ENCODE assay signal across 10 cellular contexts in the genomic region with DNA sequence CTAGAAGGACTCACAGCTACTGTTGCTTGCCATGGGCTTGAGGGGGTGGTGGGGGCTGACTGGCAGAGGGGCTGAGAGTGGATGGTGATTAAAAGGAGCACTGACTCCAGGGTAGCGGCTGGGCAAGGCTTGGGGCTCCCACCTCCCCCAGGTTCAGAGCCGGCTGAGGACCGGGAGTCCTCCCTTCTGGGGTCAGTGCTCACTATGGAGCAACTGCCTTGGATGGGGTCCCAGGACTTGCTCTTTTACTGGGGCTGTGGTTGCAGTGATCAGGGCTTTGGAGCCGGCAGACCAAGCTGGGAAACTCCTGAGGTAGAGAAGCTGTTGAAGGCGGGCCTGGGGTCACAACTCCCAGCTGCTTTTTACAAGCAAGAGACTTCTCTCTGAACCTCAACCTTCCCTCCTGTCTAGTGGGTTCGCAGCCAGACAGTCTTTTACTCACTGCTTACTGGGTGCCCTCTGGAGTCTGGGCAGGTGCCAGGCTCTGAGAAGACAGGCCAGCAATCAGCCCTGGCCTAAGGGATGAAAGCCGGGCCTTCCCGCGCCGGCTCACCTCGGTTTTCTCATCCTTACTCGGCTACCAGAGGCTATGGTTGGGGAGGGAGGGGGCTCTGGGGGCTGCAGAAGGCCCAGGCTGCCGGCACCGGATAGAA. TPM values are rescaled to one million over a fixed set of nuclear protein-coding genes. Genes with fewer than 3 reads are reported as not detected.
DNase-seq lines count a peak whose midpoint lies in the region; ATAC-seq and TF ChIP-seq lines count a peak whose summit lies in the region.
"Had no signal": no experiment of that assay in that cellular context is flagged by ENCODE, and none has a peak within 500 bp of the region (broad histone marks: within the 10 kb centered on the region; RNA-seq: fewer than 3 reads in every experiment).

No MANE protein-coding gene starts in this region.

- H2AK5ac ChIP-seq in H9 (ENCODE audit: insufficient read length, low read length): no peak overlapping the region

- no peak overlapping the region for H3K4ac ChIP-seq in H9 (ENCODE audit: low read depth, low read length)

- H3K4me1 ChIP-seq in H9 (ENCODE audit: insufficient read depth, low read length) (peaks cover 13% of the 10 kb centered on the region; the same call in 1 of the 2 replicates), adrenal gland (replicated peaks in 1 of 2) (peaks cover 36 to 41% of the 10 kb centered on the region in 2 donors), liver (ENCODE audit: control insufficient read depth in 4 of 4, insufficient read depth in 4 of 4, low read length in 3 of 4) (peaks cover 14 to 58% (median 42%) of the 10 kb centered on the region in 4 donors)

- no peaks in the 10 kb centered on the region for H4K20me1 ChIP-seq in H9 (ENCODE audit: control insufficient read depth, insufficient read depth, insufficient read length)

- H3K27ac ChIP-seq in H9 (ENCODE audit: insufficient read length, low read depth, low read length) (no peak overlapping the region), adrenal gland (peak overlapping the region in 2 of 5 donors; percentile 79 to 98), liver (ENCODE audit: low read depth in 1 of 2, low read length in 2 of 2) (peak overlapping the region; percentile 43 to 79)

- no peak overlapping the region for H2BK15ac ChIP-seq in H9 (ENCODE audit: low read depth, low read length)

- intact Hi-C loops in adrenal gland (cut with DNase I): no loop called here
- intact Hi-C loops in activated CD4-positive, alpha-beta memory T cell treated with anti-CD3 and anti-CD28 coated beads for 36 hours (cut with micrococcal nuclease): no loop called here

- DNase-seq in H9 (no peak), adrenal gland (peak in 6 of 7 donors; percentile 47 to 67 (median 57)), AG08395 (ENCODE audit: low spot score) (no peak), NCI-H510A treated with DMSO at 0.1 percent for 48 hours (lab: John Stamatoyannopoulos, UW) (no peak), kidney glomerular epithelial cell (lab: John Stamatoyannopoulos, UW) (no peak)
- DNase-seq in stimulated activated effector memory CD8-positive, alpha-beta T cell treated with anti-CD3 and anti-CD28 coated beads, Interleukin-12 subunit alpha, Interleukin-12 subunit beta, amount 100 ng/mL, for 72 hours (ENCODE audit: low spot score in 2 of 2): no peak
- no peak for DNase-seq in activated CD4-positive, alpha-beta memory T cell treated with anti-CD3 and anti-CD28 coated beads for 36 hours
- DNase-seq: amniotic stem cell, OCI-M1 had no signal

- peak overlapping the region; percentile 33 for H3K4me2 ChIP-seq in H9 (ENCODE audit: insufficient read depth, insufficient read length, low read length)

- ATAC-seq in stimulated activated effector memory CD8-positive, alpha-beta T cell treated with anti-CD3 and anti-CD28 coated beads, Interleukin-12 subunit alpha, Interleukin-12 subunit beta, amount 100 ng/mL, for 72 hours: no peak

- no peak overlapping the region for H2BK20ac ChIP-seq in H9 (ENCODE audit: low read depth, low read length, poor library complexity, severe bottlenecking)

- H4K8ac ChIP-seq in H9 (replicated peaks; ENCODE audit: insufficient read length, low read depth, low read length): no peak overlapping the region

- H3K4me3 ChIP-seq in adrenal gland (peak overlapping the region in 2 of 4 donors; percentile 51 to 73), liver (ENCODE audit: low read depth in 1 of 3, low read length in 3 of 3) (peak overlapping the region in 1 of 3 donors; percentile 76)

- peaks cover 17% of the 10 kb centered on the region for H3K23me2 ChIP-seq in H9 (ENCODE audit: insufficient read length, low read depth, low read length, poor library complexity, severe bottlenecking)

- H3K9ac ChIP-seq in H9 (ENCODE audit: extremely low read depth, insufficient read length, low read length) (no peak overlapping the region), liver (ENCODE audit: low read depth in 1 of 2, low read length in 2 of 2) (peak overlapping the region in 1 of 2 donors; percentile 8)

- H3K56ac ChIP-seq in H9 (ENCODE audit: insufficient read length, low read depth, low read length): no peak overlapping the region

- no peak for TF ChIP-seq POLR2A in adrenal gland (IDR thresholded peaks at IDR 0.05)

- H3K36me3 Mint-ChIP-seq in H9 (ENCODE audit: insufficient read depth in 1 of 3, low read depth in 3 of 3): peaks cover 4 to 20% (median 6%) of the 10 kb centered on the region in 3 experiments
- H3K36me3 Mint-ChIP-seq in stimulated activated effector memory CD8-positive, alpha-beta T cell treated with anti-CD3 and anti-CD28 coated beads, Interleukin-12 subunit alpha, Interleukin-12 subunit beta, amount 100 ng/mL, for 72 hours: no peaks in the 10 kb centered on the region
- H3K36me3 Mint-ChIP-seq in activated CD4-positive, alpha-beta memory T cell treated with anti-CD3 and anti-CD28 coated beads for 36 hours: peaks cover 3% of the 10 kb centered on the region

- peak overlapping the region; percentile 41 to 58; a peak in 3 of 5 replicates for H3K4me3 Mint-ChIP-seq in H9
- peak overlapping the region; percentile 11 for H3K4me3 Mint-ChIP-seq in stimulated activated effector memory CD8-positive, alpha-beta T cell treated with anti-CD3 and anti-CD28 coated beads, Interleukin-12 subunit alpha, Interleukin-12 subunit beta, amount 100 ng/mL, for 72 hours
- H3K4me3 Mint-ChIP-seq in activated CD4-positive, alpha-beta memory T cell treated with anti-CD3 and anti-CD28 coated beads for 36 hours: no peak overlapping the region

- TF ChIP-seq CTCF in H9 (conservative IDR thresholded peaks at IDR 0.05) (no peak), adrenal gland (IDR thresholded peaks at IDR 0.05) (no peak), liver (IDR thresholded peaks at IDR 0.05; ENCODE audit: low read depth, low read length, missing input control) (no peak)

- no peak overlapping the region for H4K91ac ChIP-seq in H9 (ENCODE audit: insufficient read length, low read depth, low read length)

- no peak overlapping the region for H2BK12ac ChIP-seq in H9 (ENCODE audit: insufficient read length, low read depth, low read length)

- no peak overlapping the region for H4K5ac ChIP-seq in H9 (ENCODE audit: insufficient read length, low read depth, low read length)

- CTCF ChIA-PET in activated CD4-positive, alpha-beta memory T cell treated with anti-CD3 and anti-CD28 coated beads for 36 hours (lab: Charles Lee): no interaction called here

- peaks cover 13 to 15% of the 10 kb centered on the region in 2 experiments for H3K9me3 Mint-ChIP-seq in H9
- H3K9me3 Mint-ChIP-seq in stimulated activated effector memory CD8-positive, alpha-beta T cell treated with anti-CD3 and anti-CD28 coated beads, Interleukin-12 subunit alpha, Interleukin-12 subunit beta, amount 100 ng/mL, for 72 hours: peaks cover 3% of the 10 kb centered on the region
- H3K9me3 Mint-ChIP-seq in activated CD4-positive, alpha-beta memory T cell treated with anti-CD3 and anti-CD28 coated beads for 36 hours: peaks cover 12% of the 10 kb centered on the region

- H3K27me3 ChIP-seq in H9 (ENCODE audit: insufficient read depth, low read length): no peaks in the 10 kb centered on the region; the same call in 1 of the 2 replicates
- H3K27me3 ChIP-seq in adrenal gland: no peaks in the 10 kb centered on the region
- H3K27me3 ChIP-seq in liver (ENCODE audit: control insufficient read depth in 4 of 4, insufficient read depth in 4 of 4, low read length in 3 of 4): no peaks in the 10 kb centered on the region

- no peak overlapping the region for H3K14ac ChIP-seq in H9 (ENCODE audit: insufficient read depth, low read length)

- no peak overlapping the region for H2AFZ ChIP-seq in H9 (ENCODE audit: low read length)

- no peak overlapping the region for H3K27ac Mint-ChIP-seq in H9
- H3K27ac Mint-ChIP-seq in stimulated activated effector memory CD8-positive, alpha-beta T cell treated with anti-CD3 and anti-CD28 coated beads, Interleukin-12 subunit alpha, Interleukin-12 subunit beta, amount 100 ng/mL, for 72 hours: no peak overlapping the region
- no peak overlapping the region for H3K27ac Mint-ChIP-seq in activated CD4-positive, alpha-beta memory T cell treated with anti-CD3 and anti-CD28 coated beads for 36 hours

- H3K23ac ChIP-seq in H9 (ENCODE audit: insufficient read length, low read depth, low read length): no peak overlapping the region

- no peak overlapping the region for H2BK5ac ChIP-seq in H9 (ENCODE audit: insufficient read length, low read length)

- no peak for TF ChIP-seq RAD21 in liver (IDR thresholded peaks at IDR 0.05)

- H3T11ph ChIP-seq in H9 (ENCODE audit: low read length): no peak overlapping the region

- no peak overlapping the region for H3K18ac ChIP-seq in H9 (ENCODE audit: insufficient read length, low read depth, low read length)

- POLR2A ChIA-PET in activated CD4-positive, alpha-beta memory T cell treated with anti-CD3 and anti-CD28 coated beads for 36 hours (lab: Charles Lee): no interaction called here

- peaks cover 30% of the 10 kb centered on the region for H3K27me3 Mint-ChIP-seq in H9 (ENCODE audit: low read depth)
- H3K27me3 Mint-ChIP-seq in activated CD4-positive, alpha-beta memory T cell treated with anti-CD3 and anti-CD28 coated beads for 36 hours: peaks cover 28% of the 10 kb centered on the region

- H2BK120ac ChIP-seq in H9 (ENCODE audit: low read depth, low read length, poor library complexity, severe bottlenecking): no peak overlapping the region

- H3K36me3 ChIP-seq in adrenal gland (replicated peaks in 1 of 2) (no peaks in the 10 kb centered on the region), liver (ENCODE audit: control insufficient read depth in 4 of 4, insufficient read depth in 3 of 4, low read depth in 1 of 4, low read length in 3 of 4) (no peaks in the 10 kb centered on the region)

- WGBS in H9 (ENCODE audit: extremely low coverage, insufficient read length, low lambda C conversion rate): no CpG with 5 or more reads among the region's 14 CpGs
- WGBS in adrenal gland, 4 donors: 36 to 52% (median 39%) methylated on average over 10 to 14 of the region's 14 CpGs
- 29% methylated on average over 14 of the region's 14 CpGs for WGBS in liver

- no peaks in the 10 kb centered on the region for H3K79me2 ChIP-seq in H9 (ENCODE audit: insufficient read depth, low read length)

- H3K79me1 ChIP-seq in H9 (ENCODE audit: insufficient read depth, low read depth, low read length, poor library complexity, severe bottlenecking): no peaks in the 10 kb centered on the region

- peaks cover 35 to 40% of the 10 kb centered on the region in 2 experiments for H3K4me1 Mint-ChIP-seq in H9
- peaks cover 11% of the 10 kb centered on the region for H3K4me1 Mint-ChIP-seq in stimulated activated effector memory CD8-positive, alpha-beta T cell treated with anti-CD3 and anti-CD28 coated beads, Interleukin-12 subunit alpha, Interleukin-12 subunit beta, amount 100 ng/mL, for 72 hours
- H3K4me1 Mint-ChIP-seq in activated CD4-positive, alpha-beta memory T cell treated with anti-CD3 and anti-CD28 coated beads for 36 hours (ENCODE audit: low read depth): peaks cover 9% of the 10 kb centered on the region

- H3K9me3 ChIP-seq in H9 (ENCODE audit: control insufficient read depth, low read depth, low read length) (no peaks in the 10 kb centered on the region), adrenal gland (replicated peaks in 1 of 3) (no peaks in the 10 kb centered on the region), liver (ENCODE audit: control insufficient read depth in 4 of 4, low read length in 3 of 4) (peaks cover 0 to 5% (median under 1%) of the 10 kb centered on the region in 4 donors)

RNA-seq across cellular contexts. Expression of gene ASS1, which starts 0.8 kb away (rescaled TPM):
- total RNA-seq in H9 (2021): 118 and 122 TPM in 2 replicates
- 100 to 1,000 TPM; 129 to 357 (median 232) TPM for total RNA-seq in adrenal gland
- polyA plus RNA-seq in adrenal gland: 100 to 1,000 TPM; 122 to 438 (median 433) TPM
- 100 to 1,000 TPM; 396 to 711 TPM for total RNA-seq in liver
- 100 to 1,000 TPM; 425 to 641 TPM for polyA plus RNA-seq in liver
- total RNA-seq in activated CD4-positive, alpha-beta memory T cell treated with anti-CD3 and anti-CD28 coated beads for 36 hours: 1 to 10 TPM; 5.4 to 6.3 TPM

Comparison
In these comparisons a context has a peak if more than half of its experiments do, and no peak if none do; other contexts are left out.
1. DNase-seq: peak in adrenal gland (6 of 7); none in H9 (single experiment), stimulated activated effector memory CD8-positive, alpha-beta T cell treated with anti-CD3 and anti-CD28 coated beads, Interleukin-12 subunit alpha, Interleukin-12 subunit beta, amount 100 ng/mL, for 72 hours (0 of 2), AG08395 (single experiment), activated CD4-positive, alpha-beta memory T cell treated with anti-CD3 and anti-CD28 coated beads for 36 hours (single experiment), NCI-H510A treated with DMSO at 0.1 percent for 48 hours (single experiment) and kidney glomerular epithelial cell (single experiment).
2. RNA of gene ASS1, which starts 0.8 kb away (total RNA-seq): 396 to 711 TPM in liver, 129 to 357 TPM in adrenal gland and 118 to 122 TPM in H9; 5.4 to 6.3 TPM in activated CD4-positive, alpha-beta memory T cell treated with anti-CD3 and anti-CD28 coated beads for 36 hours; every median in the first group is over 10 times any median in the second.